Comparison of ENCODE assay signal across 34 cellular contexts in genomic region chr4:105725623-105726022, GRCh38.
"Had no signal": no experiment of that assay in that cellular context is flagged by ENCODE, and none has a peak within 500 bp of the region (broad histone marks: within the 10 kb centered on the region; RNA-seq: fewer than 3 reads in every experiment).

No MANE protein-coding gene starts in this region.

- H3K9me3 ChIP-seq: MG63 had no signal

- DNase-seq: Karpas-422, Kasumi-1, MG63, MM.1S, MV-4-11, NCI-H1048, NCI-H1092, NCI-H1092 treated with DMSO at 0.1 percent for 48 hours, NCI-H1105, NCI-H1105 treated with DMSO at 0.1 percent for 48 hours, NCI-H1417, NCI-H1417 treated with DMSO at 0.1 percent for 48 hours, NCI-H1436, NCI-H1436 treated with DMSO at 0.1 percent for 48 hours, NCI-H146, NCI-H1694, NCI-H1694 treated with DMSO at 0.1 percent for 48 hours, NCI-H187, NCI-H187 treated with DMSO at 0.1 percent for 48 hours, NCI-H1930, NCI-H2029, NCI-H2029 treated with DMSO at 0.1 percent for 48 hours, NCI-H2081, NCI-H2081 treated with DMSO at 0.1 percent for 48 hours, NCI-H2107, NCI-H2171, NCI-H2171 treated with DMSO at 0.1 percent for 48 hours, NCI-H2227 treated with DMSO at 0.1 percent for 48 hours, NCI-H226, NCI-H345, NCI-H446, NCI-H446 treated with DMSO at 0.1 percent for 48 hours, NCI-H510A had no signal

- H3K9ac ChIP-seq: KMS-11 had no signal

- H3K27me3 ChIP-seq: MG63 had no signal

- H3K27ac ChIP-seq: KMS-11 had no signal

- H3K4me2 ChIP-seq: KMS-11 had no signal

- H3K4me3 ChIP-seq: MG63 had no signal
